In the genomic region with DNA sequence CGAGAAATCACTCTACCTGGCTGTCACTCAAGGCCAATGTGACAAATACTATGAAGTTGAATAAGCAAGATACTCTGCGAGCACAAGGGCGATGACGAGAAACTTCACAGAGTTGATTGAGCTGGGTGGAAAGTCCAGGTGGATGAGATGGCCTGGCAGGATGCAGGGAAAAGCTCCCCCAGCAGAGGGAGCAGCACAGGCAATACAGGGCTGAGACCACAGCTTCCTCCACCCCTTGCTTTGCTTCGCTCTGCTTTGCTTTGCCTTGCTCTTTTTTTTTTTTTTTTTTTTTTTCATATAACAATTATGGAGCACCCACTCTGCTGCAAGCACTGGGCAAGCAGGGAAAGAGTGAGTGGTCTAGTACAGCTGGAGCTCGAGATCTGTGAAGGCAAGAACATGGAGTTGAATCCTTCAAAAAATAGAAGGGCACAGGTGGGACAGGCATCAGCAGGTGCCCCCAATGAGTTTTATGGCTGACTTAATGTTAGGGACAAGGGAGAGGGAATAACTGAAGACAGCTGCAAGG, we compare ENCODE assay signal across 8 cellular contexts.
DNase-seq lines count a peak whose midpoint lies in the region; ATAC-seq and TF ChIP-seq lines count a peak whose summit lies in the region.

No MANE protein-coding gene starts in this region.

- H3K27ac ChIP-seq in CD8-positive, alpha-beta memory T cell (ENCODE audit: low read depth, low read length): no peak overlapping the region
- H3K27ac ChIP-seq in Panc1 (ENCODE audit: low read length): peak overlapping the region; percentile 94
- peak overlapping the region in 1 of 4 donors; percentile 47 for H3K27ac ChIP-seq in gastroesophageal sphincter

- 80 to 81% methylated on average over 6 of the region's 6 CpGs for WGBS in gastroesophageal sphincter (ENCODE audit: low coverage in 1 of 2), 2 donors

- H3K9me3 ChIP-seq in CD8-positive, alpha-beta memory T cell (ENCODE audit: low read length): no peaks in the 10 kb centered on the region
- H3K9me3 ChIP-seq in Panc1 (ENCODE audit: control insufficient read depth, insufficient read depth, low read depth, low read length) (no peaks in the 10 kb centered on the region), gastroesophageal sphincter (no peaks in the 10 kb centered on the region)

- CTCF ChIA-PET in CD8-positive, alpha-beta memory T cell (lab: Charles Lee): interaction anchor here (0.6 to 3.7 kb wide), 31 partner anchors 8 to 1428 kb away, joined by 3 to 29 read pairs (median 4); partner anchors contain the start of gene CDK1
- CTCF ChIA-PET in Panc1 (lab: Charles Lee): interaction anchor here (0.6 to 1.3 kb wide), 10 partner anchors 9 to 514 kb away, joined by 3 to 15 read pairs (median 7); no protein-coding TSS in a partner anchor

- peak overlapping the region in 1 of 8 donors; percentile 92 for H3K27ac Mint-ChIP-seq in CD8-positive, alpha-beta memory T cell

- peak overlapping the region in 3 of 7 donors; percentile 6 to 46 (median 34) for H3K4me3 Mint-ChIP-seq in CD8-positive, alpha-beta memory T cell

- TF ChIP-seq CTCF in Panc1 (IDR thresholded peaks at IDR 0.05): peak; percentile 85
- TF ChIP-seq CTCF in gastroesophageal sphincter (IDR thresholded peaks at IDR 0.05): peak; percentile 28 to 66 (median 45)

- H3K36me3 ChIP-seq in CD8-positive, alpha-beta memory T cell (ENCODE audit: insufficient read depth, low read length): no peaks in the 10 kb centered on the region
- H3K36me3 ChIP-seq in Panc1 (ENCODE audit: control insufficient read depth, insufficient read depth, low read length) (no peaks in the 10 kb centered on the region), gastroesophageal sphincter (no peaks in the 10 kb centered on the region)

- no peaks in the 10 kb centered on the region for H3K9me3 Mint-ChIP-seq in CD8-positive, alpha-beta memory T cell

- H3K4me1 ChIP-seq in CD8-positive, alpha-beta memory T cell (ENCODE audit: insufficient read depth, low read length): peaks cover 19% of the 10 kb centered on the region
- H3K4me1 ChIP-seq in Panc1 (ENCODE audit: control insufficient read depth, insufficient read depth, low read length) (peaks cover 37% of the 10 kb centered on the region), gastroesophageal sphincter (peaks cover 5 to 53% (median 18%) of the 10 kb centered on the region in 3 donors)

- H3K27me3 Mint-ChIP-seq in CD8-positive, alpha-beta memory T cell: no peaks in the 10 kb centered on the region

- peak; percentile 29 to 78 (median 50) for DNase-seq in CD8-positive, alpha-beta memory T cell
- no peak for DNase-seq in Panc1 (ENCODE audit: low read depth, low spot score)
- DNase-seq in activated T-helper 1 cell treated with anti-CD3 and anti-CD28 coated beads, Interleukin-2, amount 50 U/mL, for 16 hours (ENCODE audit: low read depth in 1 of 2, low spot score in 1 of 2): peak; percentile 37 to 38
- DNase-seq in putamen (ENCODE audit: low spot score): peak; percentile 18
- no peak for DNase-seq in cerebellum (ENCODE audit: low spot score)

- H3K4me1 Mint-ChIP-seq in CD8-positive, alpha-beta memory T cell: peaks cover 24 to 29% (median 28%) of the 10 kb centered on the region in 3 donors

- no peak overlapping the region for H3K4me3 ChIP-seq in CD8-positive, alpha-beta memory T cell (ENCODE audit: low read length)
- H3K4me3 ChIP-seq in Panc1 (ENCODE audit: low read depth in 2 of 2, low read length in 2 of 2): no peak overlapping the region
- H3K4me3 ChIP-seq in gastroesophageal sphincter: no peak overlapping the region

- TF ChIP-seq EP300 in gastroesophageal sphincter (IDR thresholded peaks at IDR 0.05): no peak

- POLR2A ChIA-PET in CD8-positive, alpha-beta memory T cell (lab: Charles Lee): interaction anchor here (0.6 to 1.5 kb wide), 3 partner anchors 149 to 485 kb away, joined by 3 to 9 read pairs (median 6); no protein-coding TSS in a partner anchor
- POLR2A ChIA-PET in Panc1 (lab: Charles Lee): interaction anchor here (0.6 kb wide), 1 partner anchor 153 kb away, joined by 10 read pairs; no protein-coding TSS in a partner anchor

- TF ChIP-seq POLR2A in gastroesophageal sphincter (IDR thresholded peaks at IDR 0.05): no peak

- no peaks in the 10 kb centered on the region for H3K27me3 ChIP-seq in CD8-positive, alpha-beta memory T cell (ENCODE audit: insufficient read depth, low read length, poor library complexity, severe bottlenecking)
- H3K27me3 ChIP-seq in Panc1 (ENCODE audit: control insufficient read depth, insufficient read depth, low read length) (no peaks in the 10 kb centered on the region), gastroesophageal sphincter (no peaks in the 10 kb centered on the region)

- intact Hi-C loops in Panc1 (cut with micrococcal nuclease; ENCODE audit: unreplicated experiment): loop anchor here (5.0 kb wide), 1 partner anchor 146 kb away; no protein-coding TSS in a partner anchor

- H3K36me3 Mint-ChIP-seq in CD8-positive, alpha-beta memory T cell: no peaks in the 10 kb centered on the region

- no TSS peak for BruUV-seq in Panc1 (replicated peaks; lab: Mats Ljungman, UMichigan)

- in situ Hi-C loops in Panc1 (cut with HindIII; ENCODE audit: low pct_unique_long_range_greater_than_20kb, low sequenced_read_pairs): no loop called here

- peak; percentile 87 for ATAC-seq in GM19328 (IDR thresholded peaks at IDR 0.05; ENCODE audit: unreplicated experiment)
- peak; percentile 79 for ATAC-seq in HG03378 (IDR thresholded peaks at IDR 0.05; ENCODE audit: unreplicated experiment)
- peak; percentile 85 for ATAC-seq in Panc1
- ATAC-seq in gastroesophageal sphincter: peak; percentile 65

Comparison
In these comparisons a context has a peak if more than half of its experiments do, and no peak if none do; other contexts are left out.
1. DNase-seq: peak in CD8-positive, alpha-beta memory T cell (5 of 5), activated T-helper 1 cell treated with anti-CD3 and anti-CD28 coated beads, Interleukin-2, amount 50 U/mL, for 16 hours (2 of 2) and putamen (single experiment); none in Panc1 (single experiment) and cerebellum (single experiment).
2. Peak in every context shown above with its lines, with median percentiles within 50 percentile points of each other: ATAC-seq.